ENCODE assay signal across 1 cellular context in genomic region chr11:47407746-47408590, GRCh38.
TF ChIP-seq lines count a peak whose summit lies in the region.

Gene SLC39A13, plus strand, starts transcription at chr11:47408590. Its CDS starts 1,505 bp downstream, at chr11:47410095.

TF ChIP-seq in HepG2, 621 proteins besides CTCF, POLR2A, EP300 and RAD21 (continued from another document and continues in another):
- TF ChIP-seq DZIP1 (CRISPR knock-in tag; IDR thresholded peaks at IDR 0.05) = no peak
- TF ChIP-seq, protein P1, sequence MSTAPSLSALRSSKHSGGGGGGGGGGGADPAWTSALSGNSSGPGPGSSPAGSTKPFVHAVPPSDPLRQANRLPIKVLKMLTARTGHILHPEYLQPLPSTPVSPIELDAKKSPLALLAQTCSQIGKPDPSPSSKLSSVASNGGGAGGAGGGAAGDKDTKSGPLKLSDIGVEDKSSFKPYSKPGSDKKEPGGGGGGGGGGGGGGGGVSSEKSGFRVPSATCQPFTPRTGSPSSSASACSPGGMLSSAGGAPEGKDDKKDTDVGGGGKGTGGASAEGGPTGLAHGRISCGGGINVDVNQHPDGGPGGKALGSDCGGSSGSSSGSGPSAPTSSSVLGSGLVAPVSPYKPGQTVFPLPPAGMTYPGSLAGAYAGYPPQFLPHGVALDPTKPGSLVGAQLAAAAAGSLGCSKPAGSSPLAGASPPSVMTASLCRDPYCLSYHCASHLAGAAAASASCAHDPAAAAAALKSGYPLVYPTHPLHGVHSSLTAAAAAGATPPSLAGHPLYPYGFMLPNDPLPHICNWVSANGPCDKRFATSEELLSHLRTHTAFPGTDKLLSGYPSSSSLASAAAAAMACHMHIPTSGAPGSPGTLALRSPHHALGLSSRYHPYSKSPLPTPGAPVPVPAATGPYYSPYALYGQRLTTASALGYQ (CRISPR knock-in tag; IDR thresholded peaks at IDR 0.05) = peak; percentile 70; the same call in 1 of the 2 replicates
- TF ChIP-seq ZBTB10 (CRISPR knock-in tag; IDR thresholded peaks at IDR 0.05; ENCODE audit: borderline replicate concordance) = peak; percentile 26; the same call in 1 of the 2 replicates
- TF ChIP-seq, protein P2, sequence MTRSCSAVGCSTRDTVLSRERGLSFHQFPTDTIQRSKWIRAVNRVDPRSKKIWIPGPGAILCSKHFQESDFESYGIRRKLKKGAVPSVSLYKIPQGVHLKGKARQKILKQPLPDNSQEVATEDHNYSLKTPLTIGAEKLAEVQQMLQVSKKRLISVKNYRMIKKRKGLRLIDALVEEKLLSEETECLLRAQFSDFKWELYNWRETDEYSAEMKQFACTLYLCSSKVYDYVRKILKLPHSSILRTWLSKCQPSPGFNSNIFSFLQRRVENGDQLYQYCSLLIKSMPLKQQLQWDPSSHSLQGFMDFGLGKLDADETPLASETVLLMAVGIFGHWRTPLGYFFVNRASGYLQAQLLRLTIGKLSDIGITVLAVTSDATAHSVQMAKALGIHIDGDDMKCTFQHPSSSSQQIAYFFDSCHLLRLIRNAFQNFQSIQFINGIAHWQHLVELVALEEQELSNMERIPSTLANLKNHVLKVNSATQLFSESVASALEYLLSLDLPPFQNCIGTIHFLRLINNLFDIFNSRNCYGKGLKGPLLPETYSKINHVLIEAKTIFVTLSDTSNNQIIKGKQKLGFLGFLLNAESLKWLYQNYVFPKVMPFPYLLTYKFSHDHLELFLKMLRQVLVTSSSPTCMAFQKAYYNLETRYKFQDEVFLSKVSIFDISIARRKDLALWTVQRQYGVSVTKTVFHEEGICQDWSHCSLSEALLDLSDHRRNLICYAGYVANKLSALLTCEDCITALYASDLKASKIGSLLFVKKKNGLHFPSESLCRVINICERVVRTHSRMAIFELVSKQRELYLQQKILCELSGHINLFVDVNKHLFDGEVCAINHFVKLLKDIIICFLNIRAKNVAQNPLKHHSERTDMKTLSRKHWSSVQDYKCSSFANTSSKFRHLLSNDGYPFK (CRISPR knock-in tag; IDR thresholded peaks at IDR 0.05; ENCODE audit: borderline replicate concordance) = peak; percentile 98
- TF ChIP-seq, protein P3, sequence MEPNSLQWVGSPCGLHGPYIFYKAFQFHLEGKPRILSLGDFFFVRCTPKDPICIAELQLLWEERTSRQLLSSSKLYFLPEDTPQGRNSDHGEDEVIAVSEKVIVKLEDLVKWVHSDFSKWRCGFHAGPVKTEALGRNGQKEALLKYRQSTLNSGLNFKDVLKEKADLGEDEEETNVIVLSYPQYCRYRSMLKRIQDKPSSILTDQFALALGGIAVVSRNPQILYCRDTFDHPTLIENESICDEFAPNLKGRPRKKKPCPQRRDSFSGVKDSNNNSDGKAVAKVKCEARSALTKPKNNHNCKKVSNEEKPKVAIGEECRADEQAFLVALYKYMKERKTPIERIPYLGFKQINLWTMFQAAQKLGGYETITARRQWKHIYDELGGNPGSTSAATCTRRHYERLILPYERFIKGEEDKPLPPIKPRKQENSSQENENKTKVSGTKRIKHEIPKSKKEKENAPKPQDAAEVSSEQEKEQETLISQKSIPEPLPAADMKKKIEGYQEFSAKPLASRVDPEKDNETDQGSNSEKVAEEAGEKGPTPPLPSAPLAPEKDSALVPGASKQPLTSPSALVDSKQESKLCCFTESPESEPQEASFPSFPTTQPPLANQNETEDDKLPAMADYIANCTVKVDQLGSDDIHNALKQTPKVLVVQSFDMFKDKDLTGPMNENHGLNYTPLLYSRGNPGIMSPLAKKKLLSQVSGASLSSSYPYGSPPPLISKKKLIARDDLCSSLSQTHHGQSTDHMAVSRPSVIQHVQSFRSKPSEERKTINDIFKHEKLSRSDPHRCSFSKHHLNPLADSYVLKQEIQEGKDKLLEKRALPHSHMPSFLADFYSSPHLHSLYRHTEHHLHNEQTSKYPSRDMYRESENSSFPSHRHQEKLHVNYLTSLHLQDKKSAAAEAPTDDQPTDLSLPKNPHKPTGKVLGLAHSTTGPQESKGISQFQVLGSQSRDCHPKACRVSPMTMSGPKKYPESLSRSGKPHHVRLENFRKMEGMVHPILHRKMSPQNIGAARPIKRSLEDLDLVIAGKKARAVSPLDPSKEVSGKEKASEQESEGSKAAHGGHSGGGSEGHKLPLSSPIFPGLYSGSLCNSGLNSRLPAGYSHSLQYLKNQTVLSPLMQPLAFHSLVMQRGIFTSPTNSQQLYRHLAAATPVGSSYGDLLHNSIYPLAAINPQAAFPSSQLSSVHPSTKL (CRISPR knock-in tag; IDR thresholded peaks at IDR 0.05) = peak; percentile 54; the same call in 1 of the 2 replicates
- peak; percentile 39; the same call in 1 of the 2 replicates for TF ChIP-seq BCL6 (CRISPR knock-in tag; IDR thresholded peaks at IDR 0.05)
- TF ChIP-seq, protein P4, sequence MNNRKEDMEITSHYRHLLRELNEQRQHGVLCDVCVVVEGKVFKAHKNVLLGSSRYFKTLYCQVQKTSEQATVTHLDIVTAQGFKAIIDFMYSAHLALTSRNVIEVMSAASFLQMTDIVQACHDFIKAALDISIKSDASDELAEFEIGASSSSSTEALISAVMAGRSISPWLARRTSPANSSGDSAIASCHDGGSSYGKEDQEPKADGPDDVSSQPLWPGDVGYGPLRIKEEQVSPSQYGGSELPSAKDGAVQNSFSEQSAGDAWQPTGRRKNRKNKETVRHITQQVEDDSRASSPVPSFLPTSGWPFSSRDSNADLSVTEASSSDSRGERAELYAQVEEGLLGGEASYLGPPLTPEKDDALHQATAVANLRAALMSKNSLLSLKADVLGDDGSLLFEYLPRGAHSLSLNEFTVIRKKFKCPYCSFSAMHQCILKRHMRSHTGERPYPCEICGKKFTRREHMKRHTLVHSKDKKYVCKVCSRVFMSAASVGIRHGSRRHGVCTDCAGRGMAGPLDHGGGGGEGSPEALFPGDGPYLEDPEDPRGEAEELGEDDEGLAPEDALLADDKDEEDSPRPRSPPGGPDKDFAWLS (CRISPR knock-in tag; IDR thresholded peaks at IDR 0.05; ENCODE audit: borderline replicate concordance) = 0 out of 2 replicates have a peak, but pooled peaks have one; percentile 35
- TF ChIP-seq ZFY (CRISPR knock-in tag; IDR thresholded peaks at IDR 0.05) = peak; percentile 89
- TF ChIP-seq CBX2 (IDR thresholded peaks at IDR 0.05; ENCODE audit: low read depth, low read length) = no peak
- no peak for TF ChIP-seq CBX2 (CRISPR knock-in tag; IDR thresholded peaks at IDR 0.05; ENCODE audit: low read depth)
- TF ChIP-seq, protein P5, sequence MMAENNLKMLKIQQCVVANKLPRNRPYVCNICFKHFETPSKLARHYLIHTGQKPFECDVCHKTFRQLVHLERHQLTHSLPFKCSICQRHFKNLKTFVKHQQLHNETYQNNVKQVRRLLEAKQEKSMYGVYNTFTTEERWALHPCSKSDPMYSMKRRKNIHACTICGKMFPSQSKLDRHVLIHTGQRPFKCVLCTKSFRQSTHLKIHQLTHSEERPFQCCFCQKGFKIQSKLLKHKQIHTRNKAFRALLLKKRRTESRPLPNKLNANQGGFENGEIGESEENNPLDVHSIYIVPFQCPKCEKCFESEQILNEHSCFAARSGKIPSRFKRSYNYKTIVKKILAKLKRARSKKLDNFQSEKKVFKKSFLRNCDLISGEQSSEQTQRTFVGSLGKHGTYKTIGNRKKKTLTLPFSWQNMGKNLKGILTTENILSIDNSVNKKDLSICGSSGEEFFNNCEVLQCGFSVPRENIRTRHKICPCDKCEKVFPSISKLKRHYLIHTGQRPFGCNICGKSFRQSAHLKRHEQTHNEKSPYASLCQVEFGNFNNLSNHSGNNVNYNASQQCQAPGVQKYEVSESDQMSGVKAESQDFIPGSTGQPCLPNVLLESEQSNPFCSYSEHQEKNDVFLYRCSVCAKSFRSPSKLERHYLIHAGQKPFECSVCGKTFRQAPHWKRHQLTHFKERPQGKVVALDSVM (CRISPR knock-in tag; IDR thresholded peaks at IDR 0.05) = peak; percentile 77
- TF ChIP-seq NCOA5 (CRISPR knock-in tag; IDR thresholded peaks at IDR 0.05) = no peak
- no peak for TF ChIP-seq BATF2 (CRISPR knock-in tag; IDR thresholded peaks at IDR 0.05)
- peak; percentile 97 for TF ChIP-seq POGK (CRISPR knock-in tag; conservative IDR thresholded peaks at IDR 0.05)
- TF ChIP-seq PPARG (CRISPR knock-in tag; conservative IDR thresholded peaks at IDR 0.05) = peak; percentile 59; the same call in 1 of the 2 replicates
- TF ChIP-seq, protein P6, sequence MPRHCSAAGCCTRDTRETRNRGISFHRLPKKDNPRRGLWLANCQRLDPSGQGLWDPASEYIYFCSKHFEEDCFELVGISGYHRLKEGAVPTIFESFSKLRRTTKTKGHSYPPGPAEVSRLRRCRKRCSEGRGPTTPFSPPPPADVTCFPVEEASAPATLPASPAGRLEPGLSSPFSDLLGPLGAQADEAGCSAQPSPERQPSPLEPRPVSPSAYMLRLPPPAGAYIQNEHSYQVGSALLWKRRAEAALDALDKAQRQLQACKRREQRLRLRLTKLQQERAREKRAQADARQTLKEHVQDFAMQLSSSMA (CRISPR knock-in tag; IDR thresholded peaks at IDR 0.05) = 0 out of 2 replicates have a peak, but pooled peaks have one; percentile 55
- peak; percentile 74 for TF ChIP-seq ZBTB14 (CRISPR knock-in tag; IDR thresholded peaks at IDR 0.05)
- TF ChIP-seq FOXP1 (IDR thresholded peaks at IDR 0.05) = no peak
- no peak for TF ChIP-seq FOXP1 (CRISPR knock-in tag; IDR thresholded peaks at IDR 0.05)
- TF ChIP-seq ZNF501 (CRISPR knock-in tag; IDR thresholded peaks at IDR 0.05) = peak; percentile 40; the same call in 1 of the 2 replicates
- peak; percentile 70; the same call in 1 of the 2 replicates for TF ChIP-seq AHR (CRISPR knock-in tag; IDR thresholded peaks at IDR 0.05)
- no peak for TF ChIP-seq PHB2 (IDR thresholded peaks at IDR 0.05; ENCODE audit: partially characterized antibody)
- TF ChIP-seq, protein P7, sequence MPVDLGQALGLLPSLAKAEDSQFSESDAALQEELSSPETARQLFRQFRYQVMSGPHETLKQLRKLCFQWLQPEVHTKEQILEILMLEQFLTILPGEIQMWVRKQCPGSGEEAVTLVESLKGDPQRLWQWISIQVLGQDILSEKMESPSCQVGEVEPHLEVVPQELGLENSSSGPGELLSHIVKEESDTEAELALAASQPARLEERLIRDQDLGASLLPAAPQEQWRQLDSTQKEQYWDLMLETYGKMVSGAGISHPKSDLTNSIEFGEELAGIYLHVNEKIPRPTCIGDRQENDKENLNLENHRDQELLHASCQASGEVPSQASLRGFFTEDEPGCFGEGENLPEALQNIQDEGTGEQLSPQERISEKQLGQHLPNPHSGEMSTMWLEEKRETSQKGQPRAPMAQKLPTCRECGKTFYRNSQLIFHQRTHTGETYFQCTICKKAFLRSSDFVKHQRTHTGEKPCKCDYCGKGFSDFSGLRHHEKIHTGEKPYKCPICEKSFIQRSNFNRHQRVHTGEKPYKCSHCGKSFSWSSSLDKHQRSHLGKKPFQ (CRISPR knock-in tag; IDR thresholded peaks at IDR 0.05; ENCODE audit: insufficient replicate concordance) = no peak
